ENCODE assay signal across 8 cellular contexts in the genomic region with DNA sequence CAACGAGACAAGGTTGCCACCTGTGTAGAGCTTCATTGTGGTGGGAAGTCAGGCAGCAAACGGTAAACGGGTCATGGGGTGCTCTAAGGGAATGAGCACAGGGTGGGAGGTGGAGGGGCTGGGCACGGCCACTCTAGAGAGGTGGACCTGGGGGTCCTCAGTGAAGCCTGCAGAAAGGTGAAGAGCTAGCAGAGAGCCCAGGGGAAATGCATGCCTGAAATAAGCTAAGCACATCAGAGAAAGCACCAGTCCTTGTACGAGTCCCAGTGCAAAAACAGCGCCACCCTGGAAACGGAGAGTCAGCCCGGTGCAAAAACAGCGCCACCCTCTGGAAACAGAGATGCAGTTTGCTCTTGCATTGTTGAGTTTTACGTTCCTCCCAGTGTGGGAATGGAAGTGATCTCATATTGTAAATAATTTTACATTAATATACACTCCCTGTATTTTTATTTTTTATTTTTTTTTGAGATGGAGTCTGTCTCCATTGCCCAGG.
A peak's percentile ranks its signal among the peaks of the same experiment; 100 is the strongest.
DNase-seq lines count a peak whose midpoint lies in the region; ATAC-seq and TF ChIP-seq lines count a peak whose summit lies in the region.

No MANE protein-coding gene starts in this region.

- TF ChIP-seq EP300 in SK-N-SH (IDR thresholded peaks at IDR 0.05; ENCODE audit: borderline replicate concordance in 1 of 2, low read depth in 1 of 2, low read length in 1 of 2): no peak

- H3K27ac ChIP-seq in CD4-positive, alpha-beta memory T cell (ENCODE audit: low read depth, low read length): no peak overlapping the region
- H3K27ac ChIP-seq in SK-N-SH (ENCODE audit: low read depth in 2 of 2, low read length in 1 of 2): no peak overlapping the region

- H3K36me3 Mint-ChIP-seq in CD4-positive, alpha-beta memory T cell: peaks cover 0 to 3% of the 10 kb centered on the region in 2 donors
- H3K36me3 Mint-ChIP-seq in HFFc6 (ENCODE audit: low read depth): no peaks in the 10 kb centered on the region
- no peaks in the 10 kb centered on the region for H3K36me3 Mint-ChIP-seq in natural killer cell

- CTCF ChIA-PET in CD4-positive, alpha-beta memory T cell (lab: Charles Lee; ENCODE audit: partially characterized antibody): interaction anchor here (1.0 kb wide), 1 partner anchor 114 kb away, joined by 3 read pairs; no protein-coding TSS in a partner anchor
- CTCF ChIA-PET in SK-N-SH (lab: Yijun Ruan, JAX): interaction anchor here (0.6 to 2.1 kb wide), 19 partner anchors 9 to 229 kb away, joined by 3 to 17 read pairs (median 4); partner anchors contain the start of gene CBX4

- intact Hi-C loops in CD4-positive, alpha-beta memory T cell (cut with micrococcal nuclease): no loop called here
- intact Hi-C loops in natural killer cell (cut with micrococcal nuclease): no loop called here

- H4K20me1 ChIP-seq in SK-N-SH (ENCODE audit: insufficient read depth): no peaks in the 10 kb centered on the region

- no peak overlapping the region for H3K4me3 ChIP-seq in CD4-positive, alpha-beta memory T cell (ENCODE audit: low read length in 2 of 2)
- no peak overlapping the region for H3K4me3 ChIP-seq in SK-N-SH (ENCODE audit: low read depth in 2 of 2, low read length in 1 of 2)

- peaks cover 11% of the 10 kb centered on the region; the same call in 1 of the 2 replicates for H3K79me2 ChIP-seq in SK-N-SH (ENCODE audit: insufficient read depth)

- no peaks in the 10 kb centered on the region for H3K36me3 ChIP-seq in CD4-positive, alpha-beta memory T cell (ENCODE audit: insufficient read depth, low read length)
- H3K36me3 ChIP-seq in SK-N-SH (replicated peaks in 1 of 2; ENCODE audit: control insufficient read depth in 1 of 2, insufficient read depth in 2 of 2, low read length in 1 of 2): peaks cover 0 to 11% of the 10 kb centered on the region in 2 experiments

- H3F3A ChIP-seq in SK-N-SH (replicated peaks; ENCODE audit: insufficient read depth): no peaks in the 10 kb centered on the region

- peak in 1 of 3 donors; percentile 55 for ATAC-seq in natural killer cell
- no peak for ATAC-seq in HG03565 (IDR thresholded peaks at IDR 0.05; ENCODE audit: unreplicated experiment)

- no peaks in the 10 kb centered on the region for H3K9me2 ChIP-seq in SK-N-SH

- TF ChIP-seq RAD21 in SK-N-SH (IDR thresholded peaks at IDR 0.05; ENCODE audit: low read length): peak; percentile 60

- WGBS in SK-N-SH (ENCODE audit: low lambda C conversion rate): 88% methylated on average over 8 of the region's 10 CpGs

- H3K27ac Mint-ChIP-seq in CD4-positive, alpha-beta memory T cell: no peak overlapping the region
- H3K27ac Mint-ChIP-seq in HFFc6: no peak overlapping the region
- H3K27ac Mint-ChIP-seq in natural killer cell: no peak overlapping the region

- no peaks in the 10 kb centered on the region for H3K4me1 Mint-ChIP-seq in CD4-positive, alpha-beta memory T cell
- H3K4me1 Mint-ChIP-seq in HFFc6 (ENCODE audit: low read depth) (peaks cover 5% of the 10 kb centered on the region; the same call in 1 of the 2 replicates), natural killer cell (no peaks in the 10 kb centered on the region)

- H3K4me1 ChIP-seq in CD4-positive, alpha-beta memory T cell (ENCODE audit: insufficient read depth, low read length): no peaks in the 10 kb centered on the region
- no peaks in the 10 kb centered on the region; a peak in 1 of 4 replicates for H3K4me1 ChIP-seq in SK-N-SH (ENCODE audit: control insufficient read depth in 1 of 2, insufficient read depth in 2 of 2, low read depth in 1 of 2, low read length in 1 of 2)

- peak in 4 of 5 donors; percentile 18 to 42 (median 30) for DNase-seq in CD4-positive, alpha-beta memory T cell
- no peak for DNase-seq in HFFc6
- peak; percentile 33 for DNase-seq in SK-N-SH
- peak; percentile 81 for DNase-seq in ecto neural progenitor cell (ENCODE audit: low spot score)
- DNase-seq in natural killer cell: no peak
- DNase-seq in central memory CD4-positive, alpha-beta T cell: no peak
- DNase-seq in epidermal melanocyte (ENCODE audit: insufficient read length, low spot score): no peak

- H3K9ac ChIP-seq in SK-N-SH: no peak overlapping the region

- TF ChIP-seq CTCF in HFFc6 (IDR thresholded peaks at IDR 0.05): peak; percentile 67
- TF ChIP-seq CTCF in SK-N-SH (IDR thresholded peaks at IDR 0.05): 0 out of 2 replicates have a peak, but pooled peaks have one; percentile 48
- TF ChIP-seq CTCF in natural killer cell (IDR thresholded peaks at IDR 0.05): peak; percentile 45

- H3K4me2 ChIP-seq in SK-N-SH: no peak overlapping the region

- H3K4me3 Mint-ChIP-seq in CD4-positive, alpha-beta memory T cell: no peak overlapping the region
- H3K4me3 Mint-ChIP-seq in HFFc6 (no peak overlapping the region), natural killer cell (no peak overlapping the region)

- no peaks in the 10 kb centered on the region for H3K9me3 ChIP-seq in CD4-positive, alpha-beta memory T cell (ENCODE audit: control insufficient read depth in 1 of 2, low read length in 2 of 2)
- H3K9me3 ChIP-seq in SK-N-SH: no peaks in the 10 kb centered on the region

- no peaks in the 10 kb centered on the region for H3K9me3 Mint-ChIP-seq in CD4-positive, alpha-beta memory T cell
- H3K9me3 Mint-ChIP-seq in HFFc6: no peaks in the 10 kb centered on the region
- no peaks in the 10 kb centered on the region for H3K9me3 Mint-ChIP-seq in natural killer cell

- no peak overlapping the region for H2AFZ ChIP-seq in SK-N-SH (ENCODE audit: low read depth)

- H3K27me3 Mint-ChIP-seq in CD4-positive, alpha-beta memory T cell: peaks cover 1 to 6% of the 10 kb centered on the region in 2 donors
- H3K27me3 Mint-ChIP-seq in HFFc6 (ENCODE audit: insufficient read depth) (no peaks in the 10 kb centered on the region; the same call in 1 of the 2 replicates), natural killer cell (ENCODE audit: low read depth in 2 of 2) (peaks cover 5 to 10% of the 10 kb centered on the region in 2 donors)

- H3K27me3 ChIP-seq in CD4-positive, alpha-beta memory T cell (ENCODE audit: insufficient read depth, low read length): no peaks in the 10 kb centered on the region
- no peaks in the 10 kb centered on the region for H3K27me3 ChIP-seq in SK-N-SH (ENCODE audit: insufficient read depth)

- POLR2A ChIA-PET in CD4-positive, alpha-beta memory T cell (lab: Charles Lee; ENCODE audit: partially characterized antibody): no interaction called here
- POLR2A ChIA-PET in SK-N-SH (lab: Yijun Ruan, JAX): no interaction called here

TF ChIP-seq in SK-N-SH, 30 proteins besides CTCF, POLR2A, EP300 and RAD21:
- no peak for TF ChIP-seq RFX5 (IDR thresholded peaks at IDR 0.05; ENCODE audit: low read length)
- TF ChIP-seq MEF2A (IDR thresholded peaks at IDR 0.05; ENCODE audit: borderline replicate concordance, low read depth): no peak
- peak; percentile 36; the same call in 1 of the 2 replicates for TF ChIP-seq SMC3 (IDR thresholded peaks at IDR 0.05; ENCODE audit: low read depth, low read length)

Comparison
In these comparisons a context has a peak if more than half of its experiments do, and no peak if none do; other contexts are left out.
1. DNase-seq: peak in CD4-positive, alpha-beta memory T cell (4 of 5), SK-N-SH (single experiment) and ecto neural progenitor cell (single experiment); none in HFFc6 (single experiment), natural killer cell (single experiment), central memory CD4-positive, alpha-beta T cell (single experiment) and epidermal melanocyte (single experiment).
2. Peak in every context shown above with its lines, with median percentiles within 50 percentile points of each other: CTCF ChIP-seq.